Comparison of ENCODE assay signal across 9 cellular contexts in the genomic region with DNA sequence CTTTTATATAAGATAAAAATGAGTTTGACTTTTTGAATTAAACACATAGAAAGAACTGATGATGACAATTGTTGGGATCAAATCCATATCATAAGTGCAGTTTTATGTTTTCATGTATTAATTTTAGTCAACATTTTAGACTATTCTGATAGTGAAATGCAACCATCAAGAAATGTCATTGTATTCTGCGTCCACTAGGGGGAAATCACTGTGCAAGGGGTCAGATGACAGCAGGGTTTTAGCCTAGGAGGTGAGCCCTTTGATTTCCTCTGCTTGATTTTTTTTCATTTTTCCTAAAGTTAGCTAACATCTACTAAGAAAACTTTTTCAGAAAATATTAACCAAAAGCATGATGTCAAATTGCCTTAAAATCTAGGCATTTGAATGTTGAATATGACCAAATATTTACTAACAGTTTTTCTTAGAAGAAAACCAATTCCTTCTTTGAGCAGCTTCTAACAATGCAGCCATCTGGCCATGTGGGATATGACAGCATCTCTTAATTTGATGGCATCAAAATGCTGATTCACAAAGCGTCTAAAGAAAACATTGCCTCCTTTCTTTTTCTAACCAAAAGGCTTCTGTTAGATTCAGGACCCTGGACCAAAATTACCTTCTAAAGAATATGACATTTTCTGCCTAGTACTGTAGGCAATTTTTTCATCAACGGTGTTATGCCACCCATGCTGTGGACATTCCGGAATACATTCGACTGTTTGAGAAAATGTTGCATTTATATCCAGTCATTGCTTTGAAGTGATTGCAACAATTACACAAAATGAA.
DNase-seq lines count a peak whose midpoint lies in the region; ATAC-seq, FAIRE-seq and TF ChIP-seq lines count a peak whose summit lies in the region.
"Had no signal": no experiment of that assay in that cellular context is flagged by ENCODE, and none has a peak within 500 bp of the region (broad histone marks: within the 10 kb centered on the region; RNA-seq: fewer than 3 reads in every experiment).

No MANE protein-coding gene starts in this region.

- no peak overlapping the region for H3K4me3 Mint-ChIP-seq in stimulated activated memory B cell treated with anti-CD40 and anti-IgM and Interleukin-4, amounts not matched to agents 10 μg/mL and 1 μg/mL and 100 μg/mL, for 72 hours
- H3K4me3 Mint-ChIP-seq: activated B cell treated with CpG ODN at 0.5 μM for 24 hours had no signal

- CTCF ChIA-PET in HepG2 (lab: Yijun Ruan, JAX; ENCODE audit: low intra/inter-chr PET ratio, low total read pairs): interaction anchor here (0.7 to 0.8 kb wide), 3 partner anchors 9 to 1547 kb away, joined by 3 read pairs; no protein-coding TSS in a partner anchor

- intact Hi-C loops in HepG2 (cut with micrococcal nuclease; ENCODE audit: unreplicated experiment): no loop called here

- H3K4me2 ChIP-seq in HepG2 (ENCODE audit: low read depth, low read length): no peak overlapping the region

- TF ChIP-seq CTCF in GM20000 (IDR thresholded peaks at IDR 0.05; ENCODE audit: extremely low read depth, missing control alignments) (peak; percentile 55), HepG2 (CRISPR knock-in tag; IDR thresholded peaks at IDR 0.05) (peak; percentile 58)

- H3K27me3 Mint-ChIP-seq in stimulated activated memory B cell treated with anti-CD40 and anti-IgM and Interleukin-4, amounts not matched to agents 10 μg/mL and 1 μg/mL and 100 μg/mL, for 72 hours: no peaks in the 10 kb centered on the region
- H3K27me3 Mint-ChIP-seq: activated B cell treated with CpG ODN at 0.5 μM for 24 hours had no signal

- no peak overlapping the region for H3K27ac ChIP-seq in HepG2 (ENCODE audit: extremely low read length, insufficient read depth, low read length)

- H3K27me3 ChIP-seq in HepG2 (ENCODE audit: control insufficient read depth in 1 of 2, insufficient read depth in 2 of 2, low read length in 2 of 2): no peaks in the 10 kb centered on the region

- no peaks in the 10 kb centered on the region for H3K9me3 ChIP-seq in HepG2 (ENCODE audit: low read length)

- POLR2A ChIA-PET in HepG2 (lab: Yijun Ruan, JAX): no interaction called here

- H3K4me1 Mint-ChIP-seq in stimulated activated memory B cell treated with anti-CD40 and anti-IgM and Interleukin-4, amounts not matched to agents 10 μg/mL and 1 μg/mL and 100 μg/mL, for 72 hours: peaks cover 5% of the 10 kb centered on the region
- H3K4me1 Mint-ChIP-seq: activated B cell treated with CpG ODN at 0.5 μM for 24 hours had no signal

- in situ Hi-C loops in HepG2 (cut with HindIII; ENCODE audit: extremely low pct_ligation_motif_present, low pct_unique_long_range_greater_than_20kb): no loop called here

- TF ChIP-seq EP300 in HepG2 (IDR thresholded peaks at IDR 0.05; ENCODE audit: low read depth in 2 of 2, low read length in 2 of 2): no peak
- TF ChIP-seq EP300 in HepG2 (CRISPR knock-in tag; IDR thresholded peaks at IDR 0.05; ENCODE audit: borderline replicate concordance): no peak

- no TSS peak for BruUV-seq in HepG2 (replicated peaks; lab: Mats Ljungman, UMichigan)

- TF ChIP-seq POLR2A in HepG2 (IDR thresholded peaks at IDR 0.05; ENCODE audit: insufficient read depth in 1 of 2, low read depth in 2 of 2, low read length in 2 of 2): no peak

- H3K27ac Mint-ChIP-seq in stimulated activated memory B cell treated with anti-CD40 and anti-IgM and Interleukin-4, amounts not matched to agents 10 μg/mL and 1 μg/mL and 100 μg/mL, for 72 hours: no peak overlapping the region
- H3K27ac Mint-ChIP-seq: activated B cell treated with CpG ODN at 0.5 μM for 24 hours had no signal

- peak; percentile 37 for FAIRE-seq in HepG2 (lab: Jason Lieb, UNC)

- no peaks in the 10 kb centered on the region for H3K79me2 ChIP-seq in HepG2 (ENCODE audit: insufficient read depth, low read length)

- no peaks in the 10 kb centered on the region for H4K20me1 ChIP-seq in HepG2 (ENCODE audit: insufficient read depth, low read length)

- H3K36me3 ChIP-seq in HepG2 (replicated peaks in 1 of 2; ENCODE audit: control insufficient read depth in 1 of 2, insufficient read depth in 2 of 2, low read length in 2 of 2): no peaks in the 10 kb centered on the region

- peak; percentile 36 for DNase-seq in GM03348 (ENCODE audit: low spot score)
- peak; percentile 28 for DNase-seq in GM20000 (ENCODE audit: low spot score)
- peak; percentile 22 for DNase-seq in HPDE6-E6E7 (ENCODE audit: extremely low spot score)
- DNase-seq in SW480 (ENCODE audit: low spot score): peak; percentile 32
- DNase-seq in HepG2 (ENCODE audit: low spot score): peak; percentile 41
- DNase-seq in NK-92 (lab: John Stamatoyannopoulos, UW; ENCODE audit: unreplicated experiment): no peak
- DNase-seq: activated B cell treated with CpG ODN at 0.5 μM for 24 hours had no signal

- no peak overlapping the region for H3K4me3 ChIP-seq in HepG2 (replicated peaks in 1 of 3; ENCODE audit: insufficient read depth in 1 of 3, low read depth in 2 of 3, low read length in 3 of 3)

- TF ChIP-seq RAD21 in HepG2 (CRISPR knock-in tag; IDR thresholded peaks at IDR 0.05): no peak

- no peak overlapping the region for H3K9ac ChIP-seq in HepG2 (ENCODE audit: insufficient read depth, low read depth, low read length)

- no peaks in the 10 kb centered on the region for H3K9me3 Mint-ChIP-seq in stimulated activated memory B cell treated with anti-CD40 and anti-IgM and Interleukin-4, amounts not matched to agents 10 μg/mL and 1 μg/mL and 100 μg/mL, for 72 hours
- H3K9me3 Mint-ChIP-seq: activated B cell treated with CpG ODN at 0.5 μM for 24 hours had no signal

- no peak overlapping the region for H2AFZ ChIP-seq in HepG2 (ENCODE audit: low read length)

- no peaks in the 10 kb centered on the region for H3K4me1 ChIP-seq in HepG2 (ENCODE audit: insufficient read depth, low read length)

- 21% methylated on average over 5 of the region's 5 CpGs for WGBS in HepG2 (ENCODE audit: low lambda C conversion rate)

- ATAC-seq in HepG2 (peak; percentile 92), esophagus mucosa (no peak)
- no peak for ATAC-seq in stimulated activated memory B cell treated with anti-CD40 and anti-IgM and Interleukin-4, amounts not matched to agents 10 μg/mL and 1 μg/mL and 100 μg/mL, for 72 hours

- H3K36me3 Mint-ChIP-seq in stimulated activated memory B cell treated with anti-CD40 and anti-IgM and Interleukin-4, amounts not matched to agents 10 μg/mL and 1 μg/mL and 100 μg/mL, for 72 hours: no peaks in the 10 kb centered on the region

TF ChIP-seq in HepG2, 621 proteins besides CTCF, POLR2A, EP300 and RAD21 (continues in another document):
- TF ChIP-seq ATM (IDR thresholded peaks at IDR 0.05; ENCODE audit: borderline replicate concordance): no peak
- TF ChIP-seq NKX3-1 (CRISPR knock-in tag; IDR thresholded peaks at IDR 0.05): no peak
- TF ChIP-seq ZFP36 (IDR thresholded peaks at IDR 0.05; ENCODE audit: borderline replicate concordance, low read depth, low read length, partially characterized antibody): no peak
- peak; percentile 25; the same call in 1 of the 2 replicates for TF ChIP-seq SIX4 (CRISPR knock-in tag; IDR thresholded peaks at IDR 0.05)
- no peak for TF ChIP-seq SMYD3 (CRISPR knock-in tag; IDR thresholded peaks at IDR 0.05)
- TF ChIP-seq ZNF124 (CRISPR knock-in tag; IDR thresholded peaks at IDR 0.05): no peak
- no peak for TF ChIP-seq KAT7 (CRISPR knock-in tag; IDR thresholded peaks at IDR 0.05; ENCODE audit: borderline replicate concordance)
- no peak for TF ChIP-seq KDM5A (IDR thresholded peaks at IDR 0.05; ENCODE audit: borderline replicate concordance, low read length)
- TF ChIP-seq, protein P1, sequence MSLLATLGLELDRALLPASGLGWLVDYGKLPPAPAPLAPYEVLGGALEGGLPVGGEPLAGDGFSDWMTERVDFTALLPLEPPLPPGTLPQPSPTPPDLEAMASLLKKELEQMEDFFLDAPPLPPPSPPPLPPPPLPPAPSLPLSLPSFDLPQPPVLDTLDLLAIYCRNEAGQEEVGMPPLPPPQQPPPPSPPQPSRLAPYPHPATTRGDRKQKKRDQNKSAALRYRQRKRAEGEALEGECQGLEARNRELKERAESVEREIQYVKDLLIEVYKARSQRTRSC (CRISPR knock-in tag; IDR thresholded peaks at IDR 0.05; ENCODE audit: low read depth): no peak
- TF ChIP-seq, protein P2, sequence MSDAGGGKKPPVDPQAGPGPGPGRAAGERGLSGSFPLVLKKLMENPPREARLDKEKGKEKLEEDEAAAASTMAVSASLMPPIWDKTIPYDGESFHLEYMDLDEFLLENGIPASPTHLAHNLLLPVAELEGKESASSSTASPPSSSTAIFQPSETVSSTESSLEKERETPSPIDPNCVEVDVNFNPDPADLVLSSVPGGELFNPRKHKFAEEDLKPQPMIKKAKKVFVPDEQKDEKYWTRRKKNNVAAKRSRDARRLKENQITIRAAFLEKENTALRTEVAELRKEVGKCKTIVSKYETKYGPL (CRISPR knock-in tag; IDR thresholded peaks at IDR 0.05): no peak
- no peak for TF ChIP-seq RAD51 (IDR thresholded peaks at IDR 0.05; ENCODE audit: borderline replicate concordance)
- TF ChIP-seq SMC3 (IDR thresholded peaks at IDR 0.05; ENCODE audit: low read length): peak; percentile 15; the same call in 1 of the 2 replicates
- no peak for TF ChIP-seq NFIB (CRISPR knock-in tag; IDR thresholded peaks at IDR 0.05; ENCODE audit: borderline replicate concordance)
- no peak for TF ChIP-seq HES4 (CRISPR knock-in tag; IDR thresholded peaks at IDR 0.05; ENCODE audit: borderline replicate concordance)
- no peak for TF ChIP-seq NPAS2 (CRISPR knock-in tag; IDR thresholded peaks at IDR 0.05; ENCODE audit: borderline replicate concordance)
